26 cellular contexts compared by ENCODE assay signal in the genomic region with DNA sequence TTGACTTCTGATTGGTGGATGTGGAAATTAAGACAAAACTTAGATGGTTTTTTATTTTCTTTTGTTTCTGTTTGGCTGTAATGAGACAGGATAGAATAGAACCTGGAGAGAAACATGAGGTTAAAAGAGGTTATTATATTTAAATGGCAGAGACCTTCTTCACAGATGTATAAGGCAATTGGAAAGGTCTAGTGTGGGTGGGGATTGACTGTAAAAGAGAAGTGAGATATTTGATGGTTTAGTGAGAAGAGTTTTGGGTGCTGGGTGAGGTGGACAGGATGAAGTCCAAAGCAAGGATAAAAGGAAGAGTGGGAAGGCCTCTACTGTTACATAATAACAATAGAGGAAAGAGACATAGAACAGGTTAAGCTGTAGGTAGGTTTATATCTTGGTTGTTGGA. TPM values are rescaled to one million over a fixed set of nuclear protein-coding genes. Genes with fewer than 3 reads are reported as not detected.
"Had no signal": no experiment of that assay in that cellular context is flagged by ENCODE, and none has a peak within 500 bp of the region (broad histone marks: within the 10 kb centered on the region; RNA-seq: fewer than 3 reads in every experiment).

No MANE protein-coding gene starts in this region.

- H3K9me3 ChIP-seq: neutrophil, pancreas, psoas muscle, right lobe of liver, spleen, stomach, thoracic aorta, thyroid gland, upper lobe of left lung, vagina had no signal

- H3K4me1 ChIP-seq: pancreas, psoas muscle, right lobe of liver, spleen, stomach, thyroid gland, tibial nerve, upper lobe of left lung, vagina had no signal

- H3K4me2 ChIP-seq: smooth muscle cell had no signal

- H3K4me3 ChIP-seq: pancreas, psoas muscle, right lobe of liver, skin epidermis, smooth muscle cell, spleen, stomach, thoracic aorta, thyroid gland, tibial nerve, upper lobe of left lung, vagina had no signal

- H3K36me3 ChIP-seq: neutrophil, pancreas, right lobe of liver, spleen, stomach, thoracic aorta, thyroid gland, tibial nerve, upper lobe of left lung, vagina had no signal

- FAIRE-seq: pancreas, urothelium cell line had no signal

- H3K27ac ChIP-seq: neutrophil, pancreas, psoas muscle, right lobe of liver, skin epidermis, spleen, stomach, thoracic aorta, thyroid gland, tibial nerve, upper lobe of left lung, vagina had no signal

- DNase-seq: naive thymus-derived CD8-positive, alpha-beta T cell; nephron progenitor cell; nucleus accumbens; pancreas; posterior cingulate gyrus; psoas muscle; right cardiac atrium; right lobe of liver; spleen; stimulated activated CD4-positive, alpha-beta T cell treated with anti-CD3 and anti-CD28 coated beads, Interleukin-12 subunit alpha, Interleukin-12 subunit beta, amount 100 ng/mL, for 4 hours; stimulated activated CD4-positive, alpha-beta T cell treated with anti-CD3 and anti-CD28 coated beads, Interleukin-1b, Interleukin-23, amount 100 ng/mL, for 48 hours; stimulated activated CD4-positive, alpha-beta T cell treated with anti-CD3 and anti-CD28 coated beads, Interleukin-4, amount 100 ng/mL, for 1 hour; stimulated activated CD4-positive, alpha-beta T cell treated with anti-CD3 and anti-CD28 coated beads, Interleukin-4, amount 100 ng/mL, for 4 hours; stimulated activated CD8-positive, alpha-beta memory T cell treated with anti-CD3 and anti-CD28 coated beads, Interleukin-4, amount 100 ng/mL, for 48 hours; stimulated activated naive CD4-positive, alpha-beta T cell treated with Interleukin-2 at 50 U/mL for 16 hours; stomach; thyroid gland; trophoblast cell; upper lobe of left lung had no signal

- H3K27me3 ChIP-seq: neutrophil, pancreas, right lobe of liver, spleen, stomach, thyroid gland, tibial nerve, upper lobe of left lung, vagina had no signal

RNA-seq across cellular contexts. Expression of a gene that starts 43.8 kb away (rescaled TPM):
- polyA plus RNA-seq: naive thymus-derived CD8-positive, alpha-beta T cell had no signal
